In the genomic region with DNA sequence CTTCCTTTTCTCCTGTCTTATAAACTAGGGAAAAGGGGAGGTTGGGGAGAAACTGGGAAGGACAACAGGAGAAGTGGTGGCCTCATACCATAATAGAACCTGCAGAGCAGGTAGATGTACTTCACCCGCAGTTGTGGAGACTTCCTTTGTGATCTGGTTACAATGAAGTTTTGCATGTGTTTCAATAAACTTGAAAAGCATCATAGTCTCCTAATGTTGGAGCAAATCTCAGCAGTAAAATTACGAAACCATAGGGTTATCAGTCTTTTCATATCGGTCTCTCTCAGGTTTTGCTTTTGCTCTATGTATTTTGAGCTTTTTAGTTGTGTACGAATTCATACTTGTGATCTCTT, we compare ENCODE assay signal across 8 cellular contexts. TPM values are rescaled to one million over a fixed set of nuclear protein-coding genes. Genes with fewer than 3 reads are reported as not detected.
A peak's percentile ranks its signal among the peaks of the same experiment; 100 is the strongest.
DNase-seq lines count a peak whose midpoint lies in the region; ATAC-seq, FAIRE-seq and TF ChIP-seq lines count a peak whose summit lies in the region.

No MANE protein-coding gene starts in this region.

- FAIRE-seq in RCC 7860 (lab: Jason Lieb, UNC): no peak

- H3F3A ChIP-seq in SK-N-SH (replicated peaks; ENCODE audit: insufficient read depth): peaks cover 15% of the 10 kb centered on the region

- H3K27me3 ChIP-seq in SK-N-SH (ENCODE audit: insufficient read depth): no peaks in the 10 kb centered on the region
- 0 out of 2 replicates have a peak, but pooled peaks cover 1% of the 10 kb centered on the region for H3K27me3 ChIP-seq in SJCRH30

- peak overlapping the region; percentile 26; the same call in 1 of the 2 replicates for H2AFZ ChIP-seq in SK-N-SH (ENCODE audit: low read depth)

- H3K79me2 ChIP-seq in SK-N-SH (ENCODE audit: insufficient read depth): no peaks in the 10 kb centered on the region

- TF ChIP-seq EP300 in SK-N-SH (IDR thresholded peaks at IDR 0.05; ENCODE audit: borderline replicate concordance in 1 of 2, low read depth in 1 of 2, low read length in 1 of 2): no peak

- H3K9ac ChIP-seq in SK-N-SH: peak overlapping the region; percentile 55; the same call in 1 of the 2 replicates

- H3K4me3 ChIP-seq in SK-N-SH (ENCODE audit: low read depth in 2 of 2, low read length in 1 of 2): peak overlapping the region; percentile 55 to 65
- H3K4me3 ChIP-seq in SJCRH30: peak overlapping the region; percentile 62
- H3K4me3 ChIP-seq in fibroblast of pulmonary artery (replicated peaks; ENCODE audit: low read depth, low read length): peak overlapping the region; percentile 51
- peak overlapping the region; percentile 59 for H3K4me3 ChIP-seq in skeletal muscle cell (ENCODE audit: low read depth, low read length)

- H3K36me3 ChIP-seq in SK-N-SH (replicated peaks in 1 of 2; ENCODE audit: control insufficient read depth in 1 of 2, insufficient read depth in 2 of 2, low read length in 1 of 2) (no peaks in the 10 kb centered on the region), SJCRH30 (no peaks in the 10 kb centered on the region)

- no peak for ATAC-seq in SK-N-SH treated with all-trans-retinoic acid at 6 μM for 48 hours

- TF ChIP-seq CTCF in SK-N-SH (IDR thresholded peaks at IDR 0.05): no peak
- no peak for TF ChIP-seq CTCF in fibroblast of pulmonary artery (IDR thresholded peaks at IDR 0.05; ENCODE audit: low read length, missing control alignments)

- WGBS in SK-N-SH (ENCODE audit: low lambda C conversion rate): 56% methylated on average over 4 of the region's 4 CpGs

- in situ Hi-C loops in ACHN (cut with HindIII; ENCODE audit: low pct_ligation_motif_present, low pct_unique_long_range_greater_than_20kb, low sequenced_read_pairs): no loop called here

- H3K4me2 ChIP-seq in SK-N-SH: peak overlapping the region; percentile 90

- CTCF ChIA-PET in SK-N-SH (lab: Yijun Ruan, JAX): interaction anchor here (0.9 to 1.7 kb wide), 9 partner anchors 12 to 397 kb away, joined by 3 to 8 read pairs (median 3); no protein-coding TSS in a partner anchor

- POLR2A ChIA-PET in SK-N-SH (lab: Yijun Ruan, JAX): interaction anchor here (0.8 kb wide), 1 partner anchor 70 kb away, joined by 3 read pairs; no protein-coding TSS in a partner anchor

- H3K9me2 ChIP-seq in SK-N-SH: no peaks in the 10 kb centered on the region

- DNase-seq in SK-N-SH (no peak), SJCRH30 (no peak), fibroblast of pulmonary artery (ENCODE audit: low read depth) (no peak), skeletal muscle cell (ENCODE audit: low read depth) (no peak), RCC 7860 (ENCODE audit: low spot score) (no peak), ACHN (no peak), amygdala (lab: John Stamatoyannopoulos, UW) (no peak)

- H3K4me1 ChIP-seq in SK-N-SH (ENCODE audit: control insufficient read depth in 1 of 2, insufficient read depth in 2 of 2, low read depth in 1 of 2, low read length in 1 of 2) (peaks cover 10 to 12% of the 10 kb centered on the region in 2 experiments; a peak in 2 of 4 replicates), SJCRH30 (peaks cover 16% of the 10 kb centered on the region; the same call in 1 of the 2 replicates)

- H3K9me3 ChIP-seq in SK-N-SH (no peaks in the 10 kb centered on the region), SJCRH30 (replicated peaks) (0 out of 2 replicates have a peak, but pooled peaks cover 4% of the 10 kb centered on the region)

- H4K20me1 ChIP-seq in SK-N-SH (ENCODE audit: insufficient read depth): no peaks in the 10 kb centered on the region

- H3K27ac ChIP-seq in SK-N-SH (ENCODE audit: low read depth in 2 of 2, low read length in 1 of 2) (no peak overlapping the region), SJCRH30 (no peak overlapping the region)

- TF ChIP-seq RAD21 in SK-N-SH (IDR thresholded peaks at IDR 0.05; ENCODE audit: low read length): no peak

TF ChIP-seq in SK-N-SH, 30 proteins besides CTCF, POLR2A, EP300 and RAD21 (continues in another document):
- TF ChIP-seq RCOR1 (IDR thresholded peaks at IDR 0.05; ENCODE audit: low read length): no peak
- TF ChIP-seq, protein P1, sequence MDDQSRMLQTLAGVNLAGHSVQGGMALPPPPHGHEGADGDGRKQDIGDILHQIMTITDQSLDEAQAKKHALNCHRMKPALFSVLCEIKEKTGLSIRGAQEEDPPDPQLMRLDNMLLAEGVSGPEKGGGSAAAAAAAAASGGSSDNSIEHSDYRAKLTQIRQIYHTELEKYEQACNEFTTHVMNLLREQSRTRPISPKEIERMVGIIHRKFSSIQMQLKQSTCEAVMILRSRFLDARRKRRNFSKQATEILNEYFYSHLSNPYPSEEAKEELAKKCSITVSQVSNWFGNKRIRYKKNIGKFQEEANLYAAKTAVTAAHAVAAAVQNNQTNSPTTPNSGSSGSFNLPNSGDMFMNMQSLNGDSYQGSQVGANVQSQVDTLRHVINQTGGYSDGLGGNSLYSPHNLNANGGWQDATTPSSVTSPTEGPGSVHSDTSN (IDR thresholded peaks at IDR 0.05): no peak
- no peak for TF ChIP-seq MXI1 (IDR thresholded peaks at IDR 0.05; ENCODE audit: low read depth, low read length)
- TF ChIP-seq ELF1 (IDR thresholded peaks at IDR 0.05): no peak
- no peak for TF ChIP-seq POLR2AphosphoS5 (IDR thresholded peaks at IDR 0.05; ENCODE audit: low read depth, low read length)
- TF ChIP-seq NRF1 (IDR thresholded peaks at IDR 0.05; ENCODE audit: low read depth, low read length): no peak
- no peak for TF ChIP-seq SIN3A (IDR thresholded peaks at IDR 0.05; ENCODE audit: borderline replicate concordance, low read depth, low read length)
- TF ChIP-seq, protein P2, sequence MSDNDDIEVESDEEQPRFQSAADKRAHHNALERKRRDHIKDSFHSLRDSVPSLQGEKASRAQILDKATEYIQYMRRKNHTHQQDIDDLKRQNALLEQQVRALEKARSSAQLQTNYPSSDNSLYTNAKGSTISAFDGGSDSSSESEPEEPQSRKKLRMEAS (IDR thresholded peaks at IDR 0.05; ENCODE audit: low read depth): no peak
- no peak for TF ChIP-seq RFX5 (IDR thresholded peaks at IDR 0.05; ENCODE audit: low read length)
- no peak for TF ChIP-seq YY1 (IDR thresholded peaks at IDR 0.05; ENCODE audit: low read depth)
- no peak for TF ChIP-seq FOXM1 (IDR thresholded peaks at IDR 0.05; ENCODE audit: low read depth)
- TF ChIP-seq, protein P3, sequence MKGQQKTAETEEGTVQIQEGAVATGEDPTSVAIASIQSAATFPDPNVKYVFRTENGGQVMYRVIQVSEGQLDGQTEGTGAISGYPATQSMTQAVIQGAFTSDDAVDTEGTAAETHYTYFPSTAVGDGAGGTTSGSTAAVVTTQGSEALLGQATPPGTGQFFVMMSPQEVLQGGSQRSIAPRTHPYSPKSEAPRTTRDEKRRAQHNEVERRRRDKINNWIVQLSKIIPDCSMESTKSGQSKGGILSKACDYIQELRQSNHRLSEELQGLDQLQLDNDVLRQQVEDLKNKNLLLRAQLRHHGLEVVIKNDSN (IDR thresholded peaks at IDR 0.05; ENCODE audit: borderline replicate concordance, low read depth): no peak
- TF ChIP-seq RXRA (IDR thresholded peaks at IDR 0.05; ENCODE audit: borderline replicate concordance, low read depth): no peak

TF ChIP-seq in SK-N-SH treated with all-trans-retinoic acid at 6 μM for 48 hours, 23 proteins besides CTCF, POLR2A, EP300 and RAD21 (continues in another document):
- no peak for TF ChIP-seq ZC3H10 (CRISPR knock-in tag; IDR thresholded peaks at IDR 0.05)
- TF ChIP-seq ZFP30 (CRISPR knock-in tag; IDR thresholded peaks at IDR 0.05): no peak
- TF ChIP-seq PPARA (CRISPR knock-in tag; IDR thresholded peaks at IDR 0.05; ENCODE audit: borderline replicate concordance): no peak
- no peak for TF ChIP-seq ZFP3 (CRISPR knock-in tag; IDR thresholded peaks at IDR 0.05)
- no peak for TF ChIP-seq RARB (CRISPR knock-in tag; IDR thresholded peaks at IDR 0.05)
- TF ChIP-seq GLIS3 (CRISPR knock-in tag; IDR thresholded peaks at IDR 0.05): no peak
- TF ChIP-seq ZNF70 (CRISPR knock-in tag; IDR thresholded peaks at IDR 0.05): no peak
- TF ChIP-seq, protein P4, sequence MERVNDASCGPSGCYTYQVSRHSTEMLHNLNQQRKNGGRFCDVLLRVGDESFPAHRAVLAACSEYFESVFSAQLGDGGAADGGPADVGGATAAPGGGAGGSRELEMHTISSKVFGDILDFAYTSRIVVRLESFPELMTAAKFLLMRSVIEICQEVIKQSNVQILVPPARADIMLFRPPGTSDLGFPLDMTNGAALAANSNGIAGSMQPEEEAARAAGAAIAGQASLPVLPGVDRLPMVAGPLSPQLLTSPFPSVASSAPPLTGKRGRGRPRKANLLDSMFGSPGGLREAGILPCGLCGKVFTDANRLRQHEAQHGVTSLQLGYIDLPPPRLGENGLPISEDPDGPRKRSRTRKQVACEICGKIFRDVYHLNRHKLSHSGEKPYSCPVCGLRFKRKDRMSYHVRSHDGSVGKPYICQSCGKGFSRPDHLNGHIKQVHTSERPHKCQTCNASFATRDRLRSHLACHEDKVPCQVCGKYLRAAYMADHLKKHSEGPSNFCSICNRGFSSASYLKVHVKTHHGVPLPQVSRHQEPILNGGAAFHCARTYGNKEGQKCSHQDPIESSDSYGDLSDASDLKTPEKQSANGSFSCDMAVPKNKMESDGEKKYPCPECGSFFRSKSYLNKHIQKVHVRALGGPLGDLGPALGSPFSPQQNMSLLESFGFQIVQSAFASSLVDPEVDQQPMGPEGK (CRISPR knock-in tag; IDR thresholded peaks at IDR 0.05; ENCODE audit: borderline replicate concordance): no peak
- TF ChIP-seq ZNF8 (CRISPR knock-in tag; IDR thresholded peaks at IDR 0.05): no peak
- TF ChIP-seq, protein P5, sequence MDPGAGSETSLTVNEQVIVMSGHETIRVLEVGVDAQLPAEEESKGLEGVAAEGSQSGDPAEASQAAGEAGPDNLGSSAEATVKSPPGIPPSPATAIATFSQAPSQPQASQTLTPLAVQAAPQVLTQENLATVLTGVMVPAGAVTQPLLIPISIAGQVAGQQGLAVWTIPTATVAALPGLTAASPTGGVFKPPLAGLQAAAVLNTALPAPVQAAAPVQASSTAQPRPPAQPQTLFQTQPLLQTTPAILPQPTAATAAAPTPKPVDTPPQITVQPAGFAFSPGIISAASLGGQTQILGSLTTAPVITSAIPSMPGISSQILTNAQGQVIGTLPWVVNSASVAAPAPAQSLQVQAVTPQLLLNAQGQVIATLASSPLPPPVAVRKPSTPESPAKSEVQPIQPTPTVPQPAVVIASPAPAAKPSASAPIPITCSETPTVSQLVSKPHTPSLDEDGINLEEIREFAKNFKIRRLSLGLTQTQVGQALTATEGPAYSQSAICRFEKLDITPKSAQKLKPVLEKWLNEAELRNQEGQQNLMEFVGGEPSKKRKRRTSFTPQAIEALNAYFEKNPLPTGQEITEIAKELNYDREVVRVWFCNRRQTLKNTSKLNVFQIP (CRISPR knock-in tag; IDR thresholded peaks at IDR 0.05; ENCODE audit: borderline replicate concordance, low read depth): no peak

RNA-seq across cellular contexts. Expression of a gene that starts 30.5 kb away (rescaled TPM):
- polyA plus RNA-seq in SK-N-SH (2012; rRNA removed): 0.68 and 0.81 TPM in 2 replicates
- 0.44 and 1.0 TPM in 2 replicates for polyA plus RNA-seq in SK-N-SH (2012; cell fraction: cytosol; rRNA removed)
- 1.2 and 1.5 TPM in 2 replicates for polyA plus RNA-seq in SK-N-SH (2012; cell fraction: nucleus; rRNA removed)
- total RNA-seq in SJCRH30 (2014; rRNA removed; shearing (Covaris generic)): 2.3 and 3.2 TPM in 2 replicates
